In genomic region chr6:22349051-22349450, GRCh38 we compare ENCODE assay signal across 29 cellular contexts. TPM values are rescaled to one million over a fixed set of nuclear protein-coding genes. Genes with fewer than 3 reads are reported as not detected.
"Had no signal": no experiment of that assay in that cellular context is flagged by ENCODE, and none has a peak within 500 bp of the region (broad histone marks: within the 10 kb centered on the region; RNA-seq: fewer than 3 reads in every experiment).

No MANE protein-coding gene starts in this region.

- H3K4me1 Mint-ChIP-seq: activated B cell treated with CpG ODN at 0.5 μM for 24 hours; activated CD4-positive, alpha-beta T cell treated with anti-CD3 and anti-CD28 coated beads for 36 hours; activated T-helper 17 cell treated with anti-CD3 and anti-CD28 coated beads, Interleukin-2, amount 50 U/mL, for 72 hours; stimulated activated memory B cell treated with anti-CD40 and anti-IgM and Interleukin-4, amounts not matched to agents 10 μg/mL and 1 μg/mL and 100 μg/mL, for 72 hours had no signal

- H3K9me3 ChIP-seq: left lung, uterus had no signal

- H3K36me3 ChIP-seq: left lung, uterus had no signal

- H3K4me1 ChIP-seq: uterus had no signal

- H3K27me3 Mint-ChIP-seq: activated B cell treated with CpG ODN at 0.5 μM for 24 hours; activated CD4-positive, alpha-beta T cell treated with anti-CD3 and anti-CD28 coated beads for 36 hours; activated T-cell treated with anti-CD3 and anti-CD28 coated beads, Interleukin-2, amount 50 U/mL, for 24 hours; activated T-helper 17 cell treated with anti-CD3 and anti-CD28 coated beads, Interleukin-2, amount 50 U/mL, for 72 hours; natural killer cell treated with Interleukin-12 subunit alpha and Interleukin-12 subunit beta and Interleukin-15 and Interleukin-18, amount 100 ng/mL, for 72 hours; stimulated activated memory B cell treated with anti-CD40 and anti-IgM and Interleukin-4, amounts not matched to agents 10 μg/mL and 1 μg/mL and 100 μg/mL, for 72 hours had no signal

- DNase-seq: activated B cell treated with CpG ODN at 0.5 μM for 24 hours; activated CD4-positive, alpha-beta T cell treated with anti-CD3 and anti-CD28 coated beads for 36 hours; activated CD4-positive, alpha-beta T cell treated with anti-CD3 and anti-CD28 coated beads, Interleukin-2, amount 50 U/mL, for 4 hours; activated CD8-positive, alpha-beta memory T cell treated with anti-CD3 and anti-CD28 coated beads for 24 hours; activated CD8-positive, alpha-beta memory T cell treated with anti-CD3 and anti-CD28 coated beads, Interleukin-2, amount 50 U/mL, for 4 hours; activated T-cell treated with anti-CD3 and anti-CD28 coated beads, Interleukin-2, amount 50 U/mL, for 24 hours; aorta; foreskin fibroblast; kidney glomerular epithelial cell; left lung; midbrain; small intestine; stimulated activated CD4-positive, alpha-beta T cell treated with anti-CD3 and anti-CD28 coated beads, Interleukin-15, amount 100 ng/mL, for 24 hours; trophoblast cell; uterus had no signal

- H3K27me3 ChIP-seq: left lung, uterus had no signal

- H3K27ac Mint-ChIP-seq: activated B cell treated with CpG ODN at 0.5 μM for 24 hours; activated CD4-positive, alpha-beta T cell treated with anti-CD3 and anti-CD28 coated beads for 36 hours; activated naive CD4-positive, alpha-beta T cell treated with anti-CD3 and anti-CD28 coated beads, Interleukin-2, amount 50 U/mL, for 72 hours; activated T-cell treated with anti-CD3 and anti-CD28 coated beads, Interleukin-2, amount 50 U/mL, for 24 hours; activated T-helper 17 cell treated with anti-CD3 and anti-CD28 coated beads, Interleukin-2, amount 50 U/mL, for 72 hours; natural killer cell treated with Interleukin-12 subunit alpha and Interleukin-12 subunit beta and Interleukin-15 and Interleukin-18, amount 100 ng/mL, for 72 hours; stimulated activated memory B cell treated with anti-CD40 and anti-IgM and Interleukin-4, amounts not matched to agents 10 μg/mL and 1 μg/mL and 100 μg/mL, for 72 hours had no signal

- H3K9me3 Mint-ChIP-seq: activated naive CD4-positive, alpha-beta T cell treated with anti-CD3 and anti-CD28 coated beads, Interleukin-2, amount 50 U/mL, for 72 hours; activated T-cell treated with anti-CD3 and anti-CD28 coated beads, Interleukin-2, amount 50 U/mL, for 24 hours; natural killer cell treated with Interleukin-12 subunit alpha and Interleukin-12 subunit beta and Interleukin-15 and Interleukin-18, amount 100 ng/mL, for 72 hours had no signal

- H3K4me3 ChIP-seq: left lung, lung, uterus had no signal

- H3K4me3 Mint-ChIP-seq: activated B cell treated with CpG ODN at 0.5 μM for 24 hours; activated CD4-positive, alpha-beta T cell treated with anti-CD3 and anti-CD28 coated beads for 36 hours; activated T-cell treated with anti-CD3 and anti-CD28 coated beads, Interleukin-2, amount 50 U/mL, for 24 hours; activated T-helper 17 cell treated with anti-CD3 and anti-CD28 coated beads, Interleukin-2, amount 50 U/mL, for 72 hours; brain; natural killer cell treated with Interleukin-12 subunit alpha and Interleukin-12 subunit beta and Interleukin-15 and Interleukin-18, amount 100 ng/mL, for 72 hours; stimulated activated memory B cell treated with anti-CD40 and anti-IgM and Interleukin-4, amounts not matched to agents 10 μg/mL and 1 μg/mL and 100 μg/mL, for 72 hours had no signal

- H3K27ac ChIP-seq: left lung, uterus had no signal

- ATAC-seq: activated CD4-positive, alpha-beta T cell treated with anti-CD3 and anti-CD28 coated beads for 36 hours; activated naive CD4-positive, alpha-beta T cell treated with anti-CD3 and anti-CD28 coated beads, Interleukin-2, amount 50 U/mL, for 72 hours; activated T-helper 17 cell treated with anti-CD3 and anti-CD28 coated beads, Interleukin-2, amount 50 U/mL, for 72 hours; left lung; natural killer cell treated with Interleukin-12 subunit alpha and Interleukin-12 subunit beta and Interleukin-15 and Interleukin-18, amount 100 ng/mL, for 72 hours; sciatic nerve; stimulated activated memory B cell treated with anti-CD40 and anti-IgM and Interleukin-4, amounts not matched to agents 10 μg/mL and 1 μg/mL and 100 μg/mL, for 72 hours had no signal

- H3K36me3 Mint-ChIP-seq: brain; natural killer cell treated with Interleukin-12 subunit alpha and Interleukin-12 subunit beta and Interleukin-15 and Interleukin-18, amount 100 ng/mL, for 72 hours; stimulated activated memory B cell treated with anti-CD40 and anti-IgM and Interleukin-4, amounts not matched to agents 10 μg/mL and 1 μg/mL and 100 μg/mL, for 72 hours had no signal

RNA-seq across cellular contexts. Expression of gene PRL, which starts 52.2 kb away (rescaled TPM):
- total RNA-seq: activated B cell treated with CpG ODN at 0.5 μM for 24 hours; activated CD4-positive, alpha-beta T cell treated with anti-CD3 and anti-CD28 coated beads for 36 hours; activated naive CD4-positive, alpha-beta T cell treated with anti-CD3 and anti-CD28 coated beads, Interleukin-2, amount 50 U/mL, for 72 hours; activated T-helper 17 cell treated with anti-CD3 and anti-CD28 coated beads, Interleukin-2, amount 50 U/mL, for 72 hours; aorta; cardiac septum; chondrocyte; epithelial cell of proximal tubule; fibroblast of lung; natural killer cell treated with Interleukin-12 subunit alpha and Interleukin-12 subunit beta and Interleukin-15 and Interleukin-18, amount 100 ng/mL, for 72 hours; omental fat pad; renal cortical epithelial cell; temporal lobe; uterus had no signal
- polyA plus RNA-seq: aorta, fibroblast of lung, small intestine had no signal
